In the genomic region with DNA sequence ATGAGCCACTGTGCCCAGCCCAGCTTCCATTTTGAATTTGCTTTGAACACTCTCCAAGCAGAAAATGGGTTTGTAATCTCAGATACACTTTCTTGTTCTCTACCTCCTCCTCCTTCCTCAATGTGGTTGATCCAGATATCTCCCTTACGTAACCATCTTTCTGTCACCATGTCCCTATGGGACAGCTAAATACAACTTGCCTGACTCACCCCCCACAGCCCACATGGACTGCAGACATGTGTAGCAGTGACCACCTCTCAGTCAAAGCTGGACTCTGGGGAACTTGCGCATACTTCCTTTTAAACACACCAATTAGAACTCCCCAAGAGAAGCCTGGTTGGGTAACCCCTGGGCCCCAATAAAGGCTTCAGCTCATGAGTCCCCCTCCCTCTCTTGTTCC, we compare ENCODE assay signal across 1 cellular context.
TF ChIP-seq lines count a peak whose summit lies in the region.

No MANE protein-coding gene starts in this region.

TF ChIP-seq in K562, 482 proteins besides CTCF, POLR2A, EP300 and RAD21 (continued from another document):
- TF ChIP-seq SAP30 (IDR thresholded peaks at IDR 0.05; ENCODE audit: borderline replicate concordance, insufficient read depth, low read depth, low read length, poor library complexity, severe bottlenecking) (no peak), JUND (IDR thresholded peaks at IDR 0.05; ENCODE audit: borderline replicate concordance, low read depth, low read length) (peak; percentile 56; the same call in 1 of the 2 replicates), JUND (tag; IDR thresholded peaks at IDR 0.05; ENCODE audit: borderline replicate concordance, low read depth, low read length) (no peak), POLR2AphosphoS5 (IDR thresholded peaks at IDR 0.05; ENCODE audit: control insufficient read depth, insufficient read depth, low read depth, low read length) (0 out of 2 replicates have a peak, but pooled peaks have one; percentile 26)
- TF ChIP-seq, protein P1, sequence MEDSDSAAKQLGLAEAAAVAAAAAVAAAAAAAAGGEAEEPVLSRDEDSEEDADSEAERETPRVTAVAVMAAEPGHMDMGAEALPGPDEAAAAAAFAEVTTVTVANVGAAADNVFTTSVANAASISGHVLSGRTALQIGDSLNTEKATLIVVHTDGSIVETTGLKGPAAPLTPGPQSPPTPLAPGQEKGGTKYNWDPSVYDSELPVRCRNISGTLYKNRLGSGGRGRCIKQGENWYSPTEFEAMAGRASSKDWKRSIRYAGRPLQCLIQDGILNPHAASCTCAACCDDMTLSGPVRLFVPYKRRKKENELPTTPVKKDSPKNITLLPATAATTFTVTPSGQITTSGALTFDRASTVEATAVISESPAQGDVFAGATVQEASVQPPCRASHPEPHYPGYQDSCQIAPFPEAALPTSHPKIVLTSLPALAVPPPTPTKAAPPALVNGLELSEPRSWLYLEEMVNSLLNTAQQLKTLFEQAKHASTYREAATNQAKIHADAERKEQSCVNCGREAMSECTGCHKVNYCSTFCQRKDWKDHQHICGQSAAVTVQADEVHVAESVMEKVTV (CRISPR knock-in tag; IDR thresholded peaks at IDR 0.05), result no peak
- TF ChIP-seq, protein P2, sequence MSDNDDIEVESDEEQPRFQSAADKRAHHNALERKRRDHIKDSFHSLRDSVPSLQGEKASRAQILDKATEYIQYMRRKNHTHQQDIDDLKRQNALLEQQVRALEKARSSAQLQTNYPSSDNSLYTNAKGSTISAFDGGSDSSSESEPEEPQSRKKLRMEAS (CRISPR knock-in tag; IDR thresholded peaks at IDR 0.05), result 0 out of 2 replicates have a peak, but pooled peaks have one; percentile 33
- TF ChIP-seq, protein P3, sequence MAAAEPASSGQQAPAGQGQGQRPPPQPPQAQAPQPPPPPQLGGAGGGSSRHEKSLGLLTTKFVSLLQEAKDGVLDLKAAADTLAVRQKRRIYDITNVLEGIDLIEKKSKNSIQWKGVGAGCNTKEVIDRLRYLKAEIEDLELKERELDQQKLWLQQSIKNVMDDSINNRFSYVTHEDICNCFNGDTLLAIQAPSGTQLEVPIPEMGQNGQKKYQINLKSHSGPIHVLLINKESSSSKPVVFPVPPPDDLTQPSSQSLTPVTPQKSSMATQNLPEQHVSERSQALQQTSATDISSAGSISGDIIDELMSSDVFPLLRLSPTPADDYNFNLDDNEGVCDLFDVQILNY (CRISPR knock-in tag; IDR thresholded peaks at IDR 0.05), result no peak
